ENCODE assay signal across 11 cellular contexts in the genomic region with DNA sequence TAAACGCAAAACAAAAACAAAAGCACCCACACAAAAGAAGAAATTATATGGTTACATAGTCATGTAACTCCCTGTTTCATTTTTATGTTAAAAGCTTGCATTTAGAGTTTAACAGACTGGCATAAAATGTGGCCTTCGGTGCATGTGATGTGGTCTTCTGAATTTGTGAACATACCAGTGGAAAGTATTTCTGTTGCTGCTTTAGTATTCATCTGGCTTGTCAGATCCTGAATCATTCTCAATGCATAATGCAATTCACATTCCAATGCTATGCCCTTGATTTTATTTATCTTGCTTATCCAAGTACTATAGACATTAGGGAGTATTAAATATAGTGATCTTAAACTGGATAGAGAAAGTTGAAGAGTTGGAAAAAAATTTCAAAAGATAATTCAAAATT.
DNase-seq lines count a peak whose midpoint lies in the region; ATAC-seq, FAIRE-seq and TF ChIP-seq lines count a peak whose summit lies in the region.
"Had no signal": no experiment of that assay in that cellular context is flagged by ENCODE, and none has a peak within 500 bp of the region (broad histone marks: within the 10 kb centered on the region; RNA-seq: fewer than 3 reads in every experiment).

No MANE protein-coding gene starts in this region.

- H4K8ac ChIP-seq in IMR-90 (ENCODE audit: low read depth in 2 of 2, low read length in 2 of 2): no peak overlapping the region

- peak overlapping the region; percentile 13; the same call in 1 of the 2 replicates for H2BK20ac ChIP-seq in IMR-90 (ENCODE audit: low read depth, low read length)

- POLR2A ChIA-PET in IMR-90 (lab: Charles Lee; ENCODE audit: unreplicated experiment): no interaction called here
- POLR2A ChIA-PET in activated CD8-positive, alpha-beta T cell treated with anti-CD3 and anti-CD28 coated beads for 36 hours (lab: Charles Lee): no interaction called here

- H3K27ac ChIP-seq in IMR-90 (ENCODE audit: insufficient read depth, low read length) (no peak overlapping the region), hepatocyte (no peak overlapping the region)
- H3K27ac ChIP-seq: SK-N-MC had no signal

- no peaks in the 10 kb centered on the region for H3K79me1 ChIP-seq in IMR-90 (ENCODE audit: low read depth in 1 of 2, low read length in 2 of 2)

- H3K4me3 ChIP-seq in IMR-90 (ENCODE audit: insufficient read depth, low read depth, low read length) (no peak overlapping the region), bronchial epithelial cell (ENCODE audit: low read depth, low read length) (no peak overlapping the region), hepatocyte (no peak overlapping the region)
- H3K4me3 ChIP-seq: colonic mucosa, SK-N-MC had no signal

- H3K4me1 Mint-ChIP-seq in activated CD8-positive, alpha-beta T cell treated with anti-CD3 and anti-CD28 coated beads for 36 hours (ENCODE audit: low read depth): no peaks in the 10 kb centered on the region

- no CpG with 5 or more reads among the region's 2 CpGs for WGBS in IMR-90 (ENCODE audit: extremely low coverage in 2 of 2, insufficient read length in 1 of 2), 2 experiments
- WGBS in hepatocyte (ENCODE audit: low lambda C conversion rate, missing lambda C conversion rate): 82% methylated on average over 2 of the region's 2 CpGs

- H3K9me1 ChIP-seq in IMR-90 (ENCODE audit: insufficient read depth, low read length): 0 out of 2 replicates have a peak, but pooled peaks cover 2% of the 10 kb centered on the region

- H3K27me3 ChIP-seq in IMR-90 (ENCODE audit: control insufficient read depth, insufficient read depth, low read length): no peaks in the 10 kb centered on the region
- no peaks in the 10 kb centered on the region for H3K27me3 ChIP-seq in bronchial epithelial cell (ENCODE audit: control insufficient read depth, insufficient read depth, low read length)
- H3K27me3 ChIP-seq in hepatocyte: no peaks in the 10 kb centered on the region
- H3K27me3 ChIP-seq: colonic mucosa had no signal

- dilution Hi-C loops in IMR-90 (cut with HindIII; ENCODE audit: low sequenced_read_pairs, unreplicated experiment): no loop called here

- TF ChIP-seq CTCF in IMR-90 (conservative IDR thresholded peaks at IDR 0.05; ENCODE audit: low read depth, low read length) (no peak), bronchial epithelial cell (IDR thresholded peaks at IDR 0.05; ENCODE audit: insufficient read depth, low read length, severe bottlenecking) (no peak), hepatocyte (IDR thresholded peaks at IDR 0.05; ENCODE audit: poor library complexity) (no peak)
- no peak for TF ChIP-seq CTCF in activated CD8-positive, alpha-beta T cell treated with anti-CD3 and anti-CD28 coated beads for 36 hours (IDR thresholded peaks at IDR 0.05)

- no peak for ATAC-seq in IMR-90 (ENCODE audit: low read depth)
- ATAC-seq in esophagus mucosa: no peak
- no peak for ATAC-seq in activated CD8-positive, alpha-beta T cell treated with anti-CD3 and anti-CD28 coated beads for 36 hours

- no peak overlapping the region for H4K5ac ChIP-seq in IMR-90 (ENCODE audit: low read depth, low read length)

- FAIRE-seq in bronchial epithelial cell (lab: Jason Lieb, UNC) (no peak), urothelium cell line (lab: Jason Lieb, UNC) (no peak)

- H3K9ac ChIP-seq in IMR-90 (ENCODE audit: low read depth, low read length): no peak overlapping the region

- H3K9me3 ChIP-seq in IMR-90 (ENCODE audit: control insufficient read depth, insufficient read depth, low read length): no peaks in the 10 kb centered on the region
- H3K9me3 ChIP-seq in hepatocyte (ENCODE audit: low read depth): no peaks in the 10 kb centered on the region
- H3K9me3 ChIP-seq: colonic mucosa had no signal

- no peak overlapping the region for H3K14ac ChIP-seq in IMR-90 (replicated peaks; ENCODE audit: low read depth, low read length)

- no peak overlapping the region for H2AK9ac ChIP-seq in IMR-90 (replicated peaks; ENCODE audit: low read depth, low read length, poor library complexity)

- peak overlapping the region; percentile 28; the same call in 1 of the 2 replicates for H2BK120ac ChIP-seq in IMR-90 (ENCODE audit: low read depth, low read length)

- H2AFZ ChIP-seq in IMR-90 (replicated peaks; ENCODE audit: low read length, poor library complexity) (no peak overlapping the region), hepatocyte (no peak overlapping the region)

- no peak overlapping the region for H3K4ac ChIP-seq in IMR-90 (ENCODE audit: low read depth, low read length)

- H3K36me3 Mint-ChIP-seq in activated CD8-positive, alpha-beta T cell treated with anti-CD3 and anti-CD28 coated beads for 36 hours (ENCODE audit: low read depth): no peaks in the 10 kb centered on the region

- H3K4me3 Mint-ChIP-seq in activated CD8-positive, alpha-beta T cell treated with anti-CD3 and anti-CD28 coated beads for 36 hours: no peak overlapping the region

- no peaks in the 10 kb centered on the region for H3K9me2 ChIP-seq in hepatocyte (replicated peaks; ENCODE audit: insufficient read depth)

- H3K36me3 ChIP-seq in IMR-90 (ENCODE audit: control insufficient read depth, insufficient read depth, low read length) (no peaks in the 10 kb centered on the region), bronchial epithelial cell (ENCODE audit: control insufficient read depth, insufficient read depth, low read length) (no peaks in the 10 kb centered on the region), hepatocyte (replicated peaks; ENCODE audit: insufficient read depth, low read depth) (no peaks in the 10 kb centered on the region)
- H3K36me3 ChIP-seq: colonic mucosa had no signal

- no peak for TF ChIP-seq RAD21 in IMR-90 (IDR thresholded peaks at IDR 0.05; ENCODE audit: low read length)

- no TSS peak for BruUV-seq in IMR-90 (replicated peaks; lab: Mats Ljungman, UMichigan)

- H3K23ac ChIP-seq in IMR-90 (ENCODE audit: low read depth, low read length): no peak overlapping the region

- no peaks in the 10 kb centered on the region for H3K27me3 Mint-ChIP-seq in activated CD8-positive, alpha-beta T cell treated with anti-CD3 and anti-CD28 coated beads for 36 hours

- H2BK15ac ChIP-seq in IMR-90 (ENCODE audit: low read depth, low read length): no peak overlapping the region

- no peak for TF ChIP-seq POLR2A in IMR-90 (IDR thresholded peaks at IDR 0.05; ENCODE audit: low read depth, low read length)

- DNase-seq in IMR-90 (peak; percentile 53), bronchial epithelial cell (ENCODE audit: low read depth) (peak; percentile 86), hepatocyte (ENCODE audit: low spot score) (no peak), urothelium cell line (ENCODE audit: low spot score) (peak; percentile 13)
- no peak for DNase-seq in stimulated activated CD8-positive, alpha-beta memory T cell treated with anti-CD3 and anti-CD28 coated beads, Interleukin-4, amount 100 ng/mL, for 48 hours
- no peak for DNase-seq in activated CD8-positive, alpha-beta T cell treated with anti-CD3 and anti-CD28 coated beads for 36 hours
- DNase-seq: colonic mucosa, DMS79, NCI-H524 treated with DMSO at 0.1 percent for 48 hours had no signal

- no peak overlapping the region for H3K18ac ChIP-seq in IMR-90 (ENCODE audit: low read depth, low read length)

- H3K4me1 ChIP-seq in IMR-90 (ENCODE audit: control insufficient read depth, insufficient read depth, low read length) (peaks cover 9% of the 10 kb centered on the region), hepatocyte (ENCODE audit: insufficient read depth) (peaks cover 26% of the 10 kb centered on the region)
- H3K4me1 ChIP-seq: colonic mucosa had no signal

- H3K4me2 ChIP-seq in IMR-90 (ENCODE audit: low read depth, low read length) (no peak overlapping the region; the same call in 1 of the 2 replicates), hepatocyte (peak overlapping the region; percentile 66)

- H4K20me1 ChIP-seq in IMR-90 (ENCODE audit: insufficient read depth, low read length): peaks cover 5% of the 10 kb centered on the region; the same call in 1 of the 2 replicates
- no peaks in the 10 kb centered on the region for H4K20me1 ChIP-seq in hepatocyte (ENCODE audit: insufficient read depth, poor library complexity, severe bottlenecking)

- H2AK5ac ChIP-seq in IMR-90 (ENCODE audit: low read depth, low read length): no peak overlapping the region

- H3K27ac Mint-ChIP-seq in activated CD8-positive, alpha-beta T cell treated with anti-CD3 and anti-CD28 coated beads for 36 hours: no peak overlapping the region

- H3K56ac ChIP-seq in IMR-90 (ENCODE audit: extremely low read depth, insufficient read depth, low read length): no peak overlapping the region

- in situ Hi-C loops in IMR-90 (cut with MboI; ENCODE audit: low sequenced_read_pairs): loop anchor here (10.0 kb wide), 1 partner anchor 742 kb away; the partner anchor contains the start of gene ZNF608

- H3K79me2 ChIP-seq in hepatocyte: no peaks in the 10 kb centered on the region

- CTCF ChIA-PET in IMR-90 (lab: Yijun Ruan, JAX): no interaction called here
- CTCF ChIA-PET in activated CD8-positive, alpha-beta T cell treated with anti-CD3 and anti-CD28 coated beads for 36 hours (lab: Charles Lee): no interaction called here

- H3K9me3 Mint-ChIP-seq in activated CD8-positive, alpha-beta T cell treated with anti-CD3 and anti-CD28 coated beads for 36 hours: no peaks in the 10 kb centered on the region

- no peak overlapping the region for H2BK5ac ChIP-seq in IMR-90 (ENCODE audit: low read depth, low read length, poor library complexity, severe bottlenecking)

- intact Hi-C loops in IMR-90 (cut with micrococcal nuclease): loop anchor here (5.0 to 10.0 kb wide), 3 partner anchors 159 to 492 kb away; no protein-coding TSS in a partner anchor
- intact Hi-C loops in activated CD8-positive, alpha-beta T cell treated with anti-CD3 and anti-CD28 coated beads for 36 hours (cut with micrococcal nuclease): no loop called here

- no peak overlapping the region for H4K91ac ChIP-seq in IMR-90 (ENCODE audit: insufficient read depth, low read depth, low read length)

TF ChIP-seq in IMR-90, 13 proteins besides CTCF, POLR2A, EP300 and RAD21:
- TF ChIP-seq MAZ (IDR thresholded peaks at IDR 0.05; ENCODE audit: borderline replicate concordance, low read depth, low read length) (no peak), CEBPB (IDR thresholded peaks at IDR 0.05; ENCODE audit: low read depth, low read length) (peak; percentile 73)

Comparison
In these comparisons a context has a peak if more than half of its experiments do, and no peak if none do; other contexts are left out.
1. DNase-seq: peak in IMR-90 (single experiment), bronchial epithelial cell (single experiment) and urothelium cell line (single experiment); none in hepatocyte (single experiment), stimulated activated CD8-positive, alpha-beta memory T cell treated with anti-CD3 and anti-CD28 coated beads, Interleukin-4, amount 100 ng/mL, for 48 hours (single experiment) and activated CD8-positive, alpha-beta T cell treated with anti-CD3 and anti-CD28 coated beads for 36 hours (single experiment).